Comparison of ENCODE assay signal across 1 cellular context in the genomic region with DNA sequence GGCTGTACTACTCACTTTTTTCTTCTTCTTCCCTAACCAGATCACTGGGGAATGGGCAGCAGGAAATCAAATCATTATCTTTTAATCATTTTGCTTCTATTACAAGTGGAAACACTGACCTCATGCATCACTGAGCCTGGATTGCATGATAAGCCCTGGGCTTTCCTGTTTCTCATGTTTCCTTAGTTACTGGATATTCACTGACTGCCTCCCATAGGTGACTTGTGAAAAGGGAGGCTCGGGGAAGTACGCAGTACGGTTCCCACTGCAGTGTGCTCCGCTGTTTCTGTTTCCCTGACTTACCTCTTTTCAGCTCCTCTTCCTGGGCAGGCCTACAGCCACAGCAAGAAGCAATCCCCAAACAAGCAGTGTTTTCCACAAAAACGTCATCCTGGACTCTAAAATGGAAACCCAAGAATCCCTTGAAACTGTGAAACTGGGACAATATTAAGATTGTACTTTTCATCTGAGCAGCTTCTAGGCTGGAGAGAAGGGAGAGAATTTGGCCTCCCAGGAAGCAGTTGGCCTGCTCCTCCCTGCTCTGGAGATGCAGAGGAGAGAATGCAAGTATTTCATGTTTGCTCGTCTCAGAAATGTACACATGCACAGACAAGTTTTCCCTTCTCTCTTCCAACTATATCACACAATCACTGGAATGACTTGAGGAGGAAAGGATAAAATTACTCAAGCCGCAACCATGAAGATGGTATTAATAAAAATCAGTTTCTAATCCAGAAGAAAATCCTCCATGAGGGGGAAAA.
TF ChIP-seq lines count a peak whose summit lies in the region.

No MANE protein-coding gene starts in this region.

TF ChIP-seq in K562, 482 proteins besides CTCF, POLR2A, EP300 and RAD21:
- TF ChIP-seq ZNF408 (CRISPR knock-in tag; IDR thresholded peaks at IDR 0.05; ENCODE audit: low read depth) (no peak), PYGO2 (tag; IDR thresholded peaks at IDR 0.05) (no peak), SMARCE1 (IDR thresholded peaks at IDR 0.05) (peak; percentile 19; the same call in 1 of the 2 replicates), HMG20A (CRISPR knock-in tag; conservative IDR thresholded peaks at IDR 0.05) (no peak), NFIX (CRISPR knock-in tag; IDR thresholded peaks at IDR 0.05; ENCODE audit: low read depth) (no peak), FOSL1 (tag; conservative IDR thresholded peaks at IDR 0.05) (peak; percentile 60; the same call in 1 of the 2 replicates), ETV1 (tag; conservative IDR thresholded peaks at IDR 0.05; ENCODE audit: low read depth) (peak; percentile 62), SMAD3 (CRISPR knock-in tag; conservative IDR thresholded peaks at IDR 0.05) (no peak), BRD9 (IDR thresholded peaks at IDR 0.05; ENCODE audit: low read depth, partially characterized antibody) (no peak), ATF7 (IDR thresholded peaks at IDR 0.05) (peak; percentile 66), NEUROD1 (IDR thresholded peaks at IDR 0.05; ENCODE audit: borderline replicate concordance, low read depth, low read length, partially characterized antibody) (no peak), HNRNPUL1 (IDR thresholded peaks at IDR 0.05; ENCODE audit: low read length) (no peak), THRAP3 (IDR thresholded peaks at IDR 0.05; ENCODE audit: borderline replicate concordance) (no peak), FOXJ2 (tag; IDR thresholded peaks at IDR 0.05) (peak; percentile 90), JUND (IDR thresholded peaks at IDR 0.05; ENCODE audit: borderline replicate concordance, low read depth, low read length) (peak; percentile 19; the same call in 1 of the 2 replicates), JUND (tag; IDR thresholded peaks at IDR 0.05; ENCODE audit: borderline replicate concordance, low read depth, low read length) (peak; percentile 74; the same call in 1 of the 3 replicates), GATA2 (CRISPR knock-in tag; IDR thresholded peaks at IDR 0.05) (no peak), PTRF (tag; IDR thresholded peaks at IDR 0.05) (no peak), JUN (IDR thresholded peaks at IDR 0.05; ENCODE audit: borderline replicate concordance, low read depth, low read length) (0 out of 2 replicates have a peak, but pooled peaks have one; percentile 26), JUN (CRISPR knock-in tag; IDR thresholded peaks at IDR 0.05; ENCODE audit: borderline replicate concordance) (no peak), GABPA (tag; conservative IDR thresholded peaks at IDR 0.05; ENCODE audit: low read depth) (peak; percentile 47), RFX1 (IDR thresholded peaks at IDR 0.05) (peak; percentile 41)
- TF ChIP-seq, protein P1, sequence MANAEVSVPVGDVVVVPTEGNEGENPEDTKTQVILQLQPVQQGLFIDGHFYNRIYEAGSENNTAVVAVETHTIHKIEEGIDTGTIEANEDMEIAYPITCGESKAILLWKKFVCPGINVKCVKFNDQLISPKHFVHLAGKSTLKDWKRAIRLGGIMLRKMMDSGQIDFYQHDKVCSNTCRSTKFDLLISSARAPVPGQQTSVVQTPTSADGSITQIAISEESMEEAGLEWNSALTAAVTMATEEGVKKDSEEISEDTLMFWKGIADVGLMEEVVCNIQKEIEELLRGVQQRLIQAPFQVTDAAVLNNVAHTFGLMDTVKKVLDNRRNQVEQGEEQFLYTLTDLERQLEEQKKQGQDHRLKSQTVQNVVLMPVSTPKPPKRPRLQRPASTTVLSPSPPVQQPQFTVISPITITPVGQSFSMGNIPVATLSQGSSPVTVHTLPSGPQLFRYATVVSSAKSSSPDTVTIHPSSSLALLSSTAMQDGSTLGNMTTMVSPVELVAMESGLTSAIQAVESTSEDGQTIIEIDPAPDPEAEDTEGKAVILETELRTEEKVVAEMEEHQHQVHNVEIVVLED (CRISPR knock-in tag; IDR thresholded peaks at IDR 0.05): no peak
- TF ChIP-seq, protein P2, sequence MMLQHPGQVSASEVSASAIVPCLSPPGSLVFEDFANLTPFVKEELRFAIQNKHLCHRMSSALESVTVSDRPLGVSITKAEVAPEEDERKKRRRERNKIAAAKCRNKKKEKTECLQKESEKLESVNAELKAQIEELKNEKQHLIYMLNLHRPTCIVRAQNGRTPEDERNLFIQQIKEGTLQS (IDR thresholded peaks at IDR 0.05): peak; percentile 43; the same call in 1 of the 2 replicates
- TF ChIP-seq, protein P2 (CRISPR knock-in tag; conservative IDR thresholded peaks at IDR 0.05): no peak
